1 cellular context compared by ENCODE assay signal in genomic region chr14:23567186-23568020, GRCh38.
TF ChIP-seq lines count a peak whose summit lies in the region.

A gene with protein sequence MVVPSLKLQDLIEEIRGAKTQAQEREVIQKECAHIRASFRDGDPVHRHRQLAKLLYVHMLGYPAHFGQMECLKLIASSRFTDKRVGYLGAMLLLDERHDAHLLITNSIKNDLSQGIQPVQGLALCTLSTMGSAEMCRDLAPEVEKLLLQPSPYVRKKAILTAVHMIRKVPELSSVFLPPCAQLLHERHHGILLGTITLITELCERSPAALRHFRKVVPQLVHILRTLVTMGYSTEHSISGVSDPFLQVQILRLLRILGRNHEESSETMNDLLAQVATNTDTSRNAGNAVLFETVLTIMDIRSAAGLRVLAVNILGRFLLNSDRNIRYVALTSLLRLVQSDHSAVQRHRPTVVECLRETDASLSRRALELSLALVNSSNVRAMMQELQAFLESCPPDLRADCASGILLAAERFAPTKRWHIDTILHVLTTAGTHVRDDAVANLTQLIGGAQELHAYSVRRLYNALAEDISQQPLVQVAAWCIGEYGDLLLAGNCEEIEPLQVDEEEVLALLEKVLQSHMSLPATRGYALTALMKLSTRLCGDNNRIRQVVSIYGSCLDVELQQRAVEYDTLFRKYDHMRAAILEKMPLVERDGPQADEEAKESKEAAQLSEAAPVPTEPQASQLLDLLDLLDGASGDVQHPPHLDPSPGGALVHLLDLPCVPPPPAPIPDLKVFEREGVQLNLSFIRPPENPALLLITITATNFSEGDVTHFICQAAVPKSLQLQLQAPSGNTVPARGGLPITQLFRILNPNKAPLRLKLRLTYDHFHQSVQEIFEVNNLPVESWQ (minus strand): TSS chr14:23567791. CDS start chr14:23567314, 477 bp downstream.

TF ChIP-seq in HepG2, 621 proteins besides CTCF, POLR2A, EP300 and RAD21 (continued from another document and continues in another):
- TF ChIP-seq, protein P1, sequence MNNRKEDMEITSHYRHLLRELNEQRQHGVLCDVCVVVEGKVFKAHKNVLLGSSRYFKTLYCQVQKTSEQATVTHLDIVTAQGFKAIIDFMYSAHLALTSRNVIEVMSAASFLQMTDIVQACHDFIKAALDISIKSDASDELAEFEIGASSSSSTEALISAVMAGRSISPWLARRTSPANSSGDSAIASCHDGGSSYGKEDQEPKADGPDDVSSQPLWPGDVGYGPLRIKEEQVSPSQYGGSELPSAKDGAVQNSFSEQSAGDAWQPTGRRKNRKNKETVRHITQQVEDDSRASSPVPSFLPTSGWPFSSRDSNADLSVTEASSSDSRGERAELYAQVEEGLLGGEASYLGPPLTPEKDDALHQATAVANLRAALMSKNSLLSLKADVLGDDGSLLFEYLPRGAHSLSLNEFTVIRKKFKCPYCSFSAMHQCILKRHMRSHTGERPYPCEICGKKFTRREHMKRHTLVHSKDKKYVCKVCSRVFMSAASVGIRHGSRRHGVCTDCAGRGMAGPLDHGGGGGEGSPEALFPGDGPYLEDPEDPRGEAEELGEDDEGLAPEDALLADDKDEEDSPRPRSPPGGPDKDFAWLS (CRISPR knock-in tag; IDR thresholded peaks at IDR 0.05; ENCODE audit: borderline replicate concordance) = peak; percentile 89; the same call in 1 of the 2 replicates
- TF ChIP-seq ZBTB7A (CRISPR knock-in tag; IDR thresholded peaks at IDR 0.05) = peak; percentile 81
- peak; percentile 14; the same call in 1 of the 2 replicates for TF ChIP-seq NR1H2 (CRISPR knock-in tag; IDR thresholded peaks at IDR 0.05; ENCODE audit: borderline replicate concordance, low read depth)
- 0 out of 2 replicates have a peak, but pooled peaks have one; percentile 71 for TF ChIP-seq ZNF337 (CRISPR knock-in tag; IDR thresholded peaks at IDR 0.05; ENCODE audit: borderline replicate concordance, low read depth)
- TF ChIP-seq IKZF4 (CRISPR knock-in tag; IDR thresholded peaks at IDR 0.05; ENCODE audit: borderline replicate concordance, low read depth, not compliant biosample characterization) = peak; percentile 84
- TF ChIP-seq NFIC (IDR thresholded peaks at IDR 0.05; ENCODE audit: low read length) = no peak
- TF ChIP-seq ZZZ3 (CRISPR knock-in tag; IDR thresholded peaks at IDR 0.05; ENCODE audit: borderline replicate concordance) = peak; percentile 98
- TF ChIP-seq ZNF383 (CRISPR knock-in tag; IDR thresholded peaks at IDR 0.05; ENCODE audit: borderline replicate concordance) = peak; percentile 78; the same call in 1 of the 2 replicates
- TF ChIP-seq, protein P2, sequence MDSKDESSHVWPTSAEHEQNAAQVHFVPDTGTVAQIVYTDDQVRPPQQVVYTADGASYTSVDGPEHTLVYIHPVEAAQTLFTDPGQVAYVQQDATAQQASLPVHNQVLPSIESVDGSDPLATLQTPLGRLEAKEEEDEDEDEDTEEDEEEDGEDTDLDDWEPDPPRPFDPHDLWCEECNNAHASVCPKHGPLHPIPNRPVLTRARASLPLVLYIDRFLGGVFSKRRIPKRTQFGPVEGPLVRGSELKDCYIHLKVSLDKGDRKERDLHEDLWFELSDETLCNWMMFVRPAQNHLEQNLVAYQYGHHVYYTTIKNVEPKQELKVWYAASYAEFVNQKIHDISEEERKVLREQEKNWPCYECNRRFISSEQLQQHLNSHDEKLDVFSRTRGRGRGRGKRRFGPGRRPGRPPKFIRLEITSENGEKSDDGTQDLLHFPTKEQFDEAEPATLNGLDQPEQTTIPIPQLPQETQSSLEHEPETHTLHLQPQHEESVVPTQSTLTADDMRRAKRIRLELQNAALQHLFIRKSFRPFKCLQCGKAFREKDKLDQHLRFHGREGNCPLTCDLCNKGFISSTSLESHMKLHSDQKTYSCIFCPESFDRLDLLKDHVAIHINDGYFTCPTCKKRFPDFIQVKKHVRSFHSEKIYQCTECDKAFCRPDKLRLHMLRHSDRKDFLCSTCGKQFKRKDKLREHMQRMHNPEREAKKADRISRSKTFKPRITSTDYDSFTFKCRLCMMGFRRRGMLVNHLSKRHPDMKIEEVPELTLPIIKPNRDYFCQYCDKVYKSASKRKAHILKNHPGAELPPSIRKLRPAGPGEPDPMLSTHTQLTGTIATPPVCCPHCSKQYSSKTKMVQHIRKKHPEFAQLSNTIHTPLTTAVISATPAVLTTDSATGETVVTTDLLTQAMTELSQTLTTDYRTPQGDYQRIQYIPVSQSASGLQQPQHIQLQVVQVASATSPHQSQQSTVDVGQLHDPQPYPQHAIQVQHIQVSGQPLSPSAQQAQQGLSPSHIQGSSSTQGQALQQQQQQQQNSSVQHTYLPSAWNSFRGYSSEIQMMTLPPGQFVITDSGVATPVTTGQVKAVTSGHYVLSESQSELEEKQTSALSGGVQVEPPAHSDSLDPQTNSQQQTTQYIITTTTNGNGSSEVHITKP (CRISPR knock-in tag; IDR thresholded peaks at IDR 0.05; ENCODE audit: low read depth) = peak; percentile 73; the same call in 1 of the 2 replicates
- TF ChIP-seq, protein P3, sequence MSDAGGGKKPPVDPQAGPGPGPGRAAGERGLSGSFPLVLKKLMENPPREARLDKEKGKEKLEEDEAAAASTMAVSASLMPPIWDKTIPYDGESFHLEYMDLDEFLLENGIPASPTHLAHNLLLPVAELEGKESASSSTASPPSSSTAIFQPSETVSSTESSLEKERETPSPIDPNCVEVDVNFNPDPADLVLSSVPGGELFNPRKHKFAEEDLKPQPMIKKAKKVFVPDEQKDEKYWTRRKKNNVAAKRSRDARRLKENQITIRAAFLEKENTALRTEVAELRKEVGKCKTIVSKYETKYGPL (CRISPR knock-in tag; IDR thresholded peaks at IDR 0.05) = 0 out of 2 replicates have a peak, but pooled peaks have one; percentile 69
- TF ChIP-seq ZNF335 (CRISPR knock-in tag; IDR thresholded peaks at IDR 0.05) = peak; percentile 88
- TF ChIP-seq ZNF550 (CRISPR knock-in tag; IDR thresholded peaks at IDR 0.05; ENCODE audit: borderline replicate concordance) = peak; percentile 85; the same call in 1 of the 2 replicates
- no peak for TF ChIP-seq JARID2 (CRISPR knock-in tag; IDR thresholded peaks at IDR 0.05; ENCODE audit: insufficient replicate concordance)
- no peak for TF ChIP-seq PCBP2 (optimal IDR thresholded peaks at IDR 0.05; ENCODE audit: low read depth, low read length, poor library complexity, severe bottlenecking)
- TF ChIP-seq, protein P4, sequence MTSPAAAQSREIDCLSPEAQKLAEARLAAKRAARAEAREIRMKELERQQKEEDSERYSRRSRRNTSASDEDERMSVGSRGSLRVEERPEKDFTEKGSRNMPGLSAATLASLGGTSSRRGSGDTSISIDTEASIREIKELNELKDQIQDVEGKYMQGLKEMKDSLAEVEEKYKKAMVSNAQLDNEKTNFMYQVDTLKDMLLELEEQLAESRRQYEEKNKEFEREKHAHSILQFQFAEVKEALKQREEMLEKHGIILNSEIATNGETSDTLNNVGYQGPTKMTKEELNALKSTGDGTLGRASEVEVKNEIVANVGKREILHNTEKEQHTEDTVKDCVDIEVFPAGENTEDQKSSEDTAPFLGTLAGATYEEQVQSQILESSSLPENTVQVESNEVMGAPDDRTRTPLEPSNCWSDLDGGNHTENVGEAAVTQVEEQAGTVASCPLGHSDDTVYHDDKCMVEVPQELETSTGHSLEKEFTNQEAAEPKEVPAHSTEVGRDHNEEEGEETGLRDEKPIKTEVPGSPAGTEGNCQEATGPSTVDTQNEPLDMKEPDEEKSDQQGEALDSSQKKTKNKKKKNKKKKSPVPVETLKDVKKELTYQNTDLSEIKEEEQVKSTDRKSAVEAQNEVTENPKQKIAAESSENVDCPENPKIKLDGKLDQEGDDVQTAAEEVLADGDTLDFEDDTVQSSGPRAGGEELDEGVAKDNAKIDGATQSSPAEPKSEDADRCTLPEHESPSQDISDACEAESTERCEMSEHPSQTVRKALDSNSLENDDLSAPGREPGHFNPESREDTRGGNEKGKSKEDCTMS (CRISPR knock-in tag; conservative IDR thresholded peaks at IDR 0.05) = 0 out of 2 replicates have a peak, but pooled peaks have one; percentile 18
- no peak for TF ChIP-seq ZNF549 (CRISPR knock-in tag; IDR thresholded peaks at IDR 0.05)
- peak; percentile 76 for TF ChIP-seq NCOA2 (CRISPR knock-in tag; IDR thresholded peaks at IDR 0.05)
- peak; percentile 86; the same call in 1 of the 2 replicates for TF ChIP-seq ZNF83 (CRISPR knock-in tag; IDR thresholded peaks at IDR 0.05; ENCODE audit: borderline replicate concordance)
- peak; percentile 98; the same call in 1 of the 2 replicates for TF ChIP-seq ZC3H13 (CRISPR knock-in tag; IDR thresholded peaks at IDR 0.05)
- TF ChIP-seq, protein P5, sequence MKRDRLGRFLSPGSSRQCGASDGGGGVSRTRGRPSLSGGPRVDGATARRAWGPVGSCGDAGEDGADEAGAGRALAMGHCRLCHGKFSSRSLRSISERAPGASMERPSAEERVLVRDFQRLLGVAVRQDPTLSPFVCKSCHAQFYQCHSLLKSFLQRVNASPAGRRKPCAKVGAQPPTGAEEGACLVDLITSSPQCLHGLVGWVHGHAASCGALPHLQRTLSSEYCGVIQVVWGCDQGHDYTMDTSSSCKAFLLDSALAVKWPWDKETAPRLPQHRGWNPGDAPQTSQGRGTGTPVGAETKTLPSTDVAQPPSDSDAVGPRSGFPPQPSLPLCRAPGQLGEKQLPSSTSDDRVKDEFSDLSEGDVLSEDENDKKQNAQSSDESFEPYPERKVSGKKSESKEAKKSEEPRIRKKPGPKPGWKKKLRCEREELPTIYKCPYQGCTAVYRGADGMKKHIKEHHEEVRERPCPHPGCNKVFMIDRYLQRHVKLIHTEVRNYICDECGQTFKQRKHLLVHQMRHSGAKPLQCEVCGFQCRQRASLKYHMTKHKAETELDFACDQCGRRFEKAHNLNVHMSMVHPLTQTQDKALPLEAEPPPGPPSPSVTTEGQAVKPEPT (CRISPR knock-in tag; IDR thresholded peaks at IDR 0.05; ENCODE audit: low read depth) = peak; percentile 97
- no peak for TF ChIP-seq ZNF367 (CRISPR knock-in tag; IDR thresholded peaks at IDR 0.05; ENCODE audit: borderline replicate concordance)
- TF ChIP-seq ZSCAN21 (CRISPR knock-in tag; IDR thresholded peaks at IDR 0.05; ENCODE audit: borderline replicate concordance) = peak; percentile 96; the same call in 1 of the 2 replicates
- no peak; the same call in 1 of the 2 replicates for TF ChIP-seq ZNF564 (CRISPR knock-in tag; IDR thresholded peaks at IDR 0.05)
- TF ChIP-seq TRIM24 (CRISPR knock-in tag; IDR thresholded peaks at IDR 0.05) = no peak
- peak; percentile 36 for TF ChIP-seq ISL2 (CRISPR knock-in tag; IDR thresholded peaks at IDR 0.05)
- no peak for TF ChIP-seq TIGD3 (CRISPR knock-in tag; IDR thresholded peaks at IDR 0.05; ENCODE audit: borderline replicate concordance)
- TF ChIP-seq ZNF546 (CRISPR knock-in tag; conservative IDR thresholded peaks at IDR 0.05) = peak; percentile 96
- TF ChIP-seq ZNF232 (CRISPR knock-in tag; IDR thresholded peaks at IDR 0.05; ENCODE audit: borderline replicate concordance) = peak; percentile 80; the same call in 1 of the 2 replicates
- no peak for TF ChIP-seq ZNF720 (CRISPR knock-in tag; IDR thresholded peaks at IDR 0.05)
- TF ChIP-seq ZNF737 (CRISPR knock-in tag; IDR thresholded peaks at IDR 0.05; ENCODE audit: borderline replicate concordance) = peak; percentile 90; the same call in 1 of the 2 replicates
- TF ChIP-seq ZFP41 (CRISPR knock-in tag; IDR thresholded peaks at IDR 0.05; ENCODE audit: borderline replicate concordance) = peak; percentile 96; the same call in 1 of the 2 replicates
- no peak for TF ChIP-seq TBP (CRISPR knock-in tag; IDR thresholded peaks at IDR 0.05)
